In the genomic region with DNA sequence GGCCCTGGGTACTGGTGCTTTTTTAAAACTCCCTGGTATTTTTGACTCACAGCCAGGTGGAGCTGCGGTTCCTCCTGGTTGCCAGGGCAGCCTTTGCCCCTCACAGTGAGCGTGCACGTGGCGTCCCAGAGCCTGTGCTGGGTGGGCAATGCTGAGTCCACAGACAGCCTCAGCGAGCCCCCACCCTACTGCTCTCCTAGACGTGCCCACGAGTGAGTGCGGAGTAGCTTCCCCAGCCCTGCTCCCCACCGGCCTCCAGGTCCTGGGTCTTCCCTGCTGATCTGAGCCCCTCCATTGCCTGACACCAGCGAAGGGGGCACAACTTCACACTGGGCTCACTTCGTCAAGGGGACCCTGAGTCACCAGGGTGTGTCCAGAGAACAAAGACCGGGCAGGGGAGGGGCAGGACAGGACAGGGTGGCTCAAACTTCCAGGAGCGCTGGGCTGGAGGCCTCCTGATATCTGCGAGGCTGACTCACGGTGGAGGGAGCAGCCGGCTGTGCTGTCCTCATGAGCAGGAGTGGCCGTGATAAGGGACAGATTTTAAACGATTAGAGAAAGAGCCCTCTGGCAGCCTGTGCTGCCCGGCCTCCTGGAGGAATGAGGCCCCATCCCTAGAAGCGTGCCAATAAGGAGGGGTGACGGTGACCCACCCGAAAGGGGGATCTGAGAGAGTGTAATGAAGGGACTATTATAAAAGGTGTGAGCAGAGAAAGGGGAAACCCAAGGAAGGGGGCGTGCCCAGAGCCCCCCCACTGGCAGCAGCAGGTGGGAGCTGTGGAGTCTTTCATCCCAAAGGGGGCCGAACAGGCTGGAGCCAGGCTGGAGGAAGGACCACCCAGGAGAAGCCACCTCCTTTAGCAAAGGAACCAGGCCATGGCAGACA, we compare ENCODE assay signal across 10 cellular contexts.
DNase-seq lines count a peak whose midpoint lies in the region; ATAC-seq and TF ChIP-seq lines count a peak whose summit lies in the region.
"Had no signal": no experiment of that assay in that cellular context is flagged by ENCODE, and none has a peak within 500 bp of the region (broad histone marks: within the 10 kb centered on the region; RNA-seq: fewer than 3 reads in every experiment).

No MANE protein-coding gene starts in this region.

- no peak overlapping the region for H3K4me3 ChIP-seq in H7 (ENCODE audit: insufficient read depth, low read depth, low read length)
- no peak overlapping the region for H3K4me3 ChIP-seq in SJSA1
- H3K4me3 ChIP-seq in retinal pigment epithelial cell (ENCODE audit: low read length), result no peak overlapping the region

- H3K36me3 Mint-ChIP-seq in activated CD4-positive, alpha-beta T cell treated with anti-CD3 and anti-CD28 coated beads, Interleukin-2, amount 10 ng/mL, durations not matched to agents 7 days and 5 days (ENCODE audit: low read depth), result no peaks in the 10 kb centered on the region
- H3K36me3 Mint-ChIP-seq: IgD-negative memory B cell, naive B cell had no signal

- H3K36me3 ChIP-seq in H7 (replicated peaks; ENCODE audit: control insufficient read depth, insufficient read depth, low read length) (no peaks in the 10 kb centered on the region), SJSA1 (no peaks in the 10 kb centered on the region)

- H3K4me1 Mint-ChIP-seq in activated CD4-positive, alpha-beta T cell treated with anti-CD3 and anti-CD28 coated beads, Interleukin-2, amount 10 ng/mL, durations not matched to agents 7 days and 5 days, result no peaks in the 10 kb centered on the region
- H3K4me1 Mint-ChIP-seq: naive B cell had no signal

- peaks cover 2% of the 10 kb centered on the region; the same call in 1 of the 2 replicates for H3K27me3 ChIP-seq in H7 (ENCODE audit: control insufficient read depth, insufficient read depth, low read length)
- no peaks in the 10 kb centered on the region for H3K27me3 ChIP-seq in SJSA1 (replicated peaks)
- no peaks in the 10 kb centered on the region for H3K27me3 ChIP-seq in foreskin keratinocyte

- DNase-seq in H7, result peak; percentile 76
- peak; percentile 98 to 100 for DNase-seq in SJSA1 (ENCODE audit: low read depth in 1 of 2, low spot score in 2 of 2)
- peak; percentile 50 to 71 for DNase-seq in foreskin keratinocyte
- DNase-seq in retinal pigment epithelial cell (ENCODE audit: low read depth), result peak; percentile 9
- no peak for DNase-seq in activated CD8-positive, alpha-beta memory T cell treated with anti-CD3 and anti-CD28 coated beads, Interleukin-2, amount 50 U/mL, for 48 hours
- DNase-seq in activated CD4-positive, alpha-beta T cell treated with anti-CD3 and anti-CD28 coated beads, Interleukin-2, amount 10 ng/mL, durations not matched to agents 7 days and 5 days, result no peak
- no peak for DNase-seq in mesenteric fat pad (ENCODE audit: low spot score)
- no peak for DNase-seq in activated T-cell treated with anti-CD3 and anti-CD28 coated beads, Interleukin-2, amount 50 U/mL, for 1 hour
- DNase-seq: naive B cell had no signal

- POLR2A ChIA-PET in activated CD4-positive, alpha-beta T cell treated with anti-CD3 and anti-CD28 coated beads, Interleukin-2, amount 10 ng/mL, durations not matched to agents 7 days and 5 days (lab: Charles Lee), result no interaction called here

- peak; percentile 69 for ATAC-seq in foreskin keratinocyte

- no peaks in the 10 kb centered on the region for H3K27me3 Mint-ChIP-seq in activated CD4-positive, alpha-beta T cell treated with anti-CD3 and anti-CD28 coated beads, Interleukin-2, amount 10 ng/mL, durations not matched to agents 7 days and 5 days

- CTCF ChIA-PET in activated CD4-positive, alpha-beta T cell treated with anti-CD3 and anti-CD28 coated beads, Interleukin-2, amount 10 ng/mL, durations not matched to agents 7 days and 5 days (lab: Charles Lee), result interaction anchor here (0.5 kb wide), 1 partner anchor 137 kb away, joined by 3 read pairs; no protein-coding TSS in a partner anchor

- no peak overlapping the region for H3K4me3 Mint-ChIP-seq in activated CD4-positive, alpha-beta T cell treated with anti-CD3 and anti-CD28 coated beads, Interleukin-2, amount 10 ng/mL, durations not matched to agents 7 days and 5 days
- H3K4me3 Mint-ChIP-seq: naive B cell had no signal

- H3K27ac Mint-ChIP-seq in activated CD4-positive, alpha-beta T cell treated with anti-CD3 and anti-CD28 coated beads, Interleukin-2, amount 10 ng/mL, durations not matched to agents 7 days and 5 days, result no peak overlapping the region
- H3K27ac Mint-ChIP-seq: IgD-negative memory B cell had no signal

- peaks cover 10% of the 10 kb centered on the region for H3K9me3 ChIP-seq in SJSA1 (replicated peaks)

- peaks cover 47% of the 10 kb centered on the region for H3K4me1 ChIP-seq in SJSA1 (replicated peaks)
- H3K4me1 ChIP-seq in foreskin keratinocyte, result peaks cover 18% of the 10 kb centered on the region

- H3K9me3 Mint-ChIP-seq in activated CD4-positive, alpha-beta T cell treated with anti-CD3 and anti-CD28 coated beads, Interleukin-2, amount 10 ng/mL, durations not matched to agents 7 days and 5 days, result no peaks in the 10 kb centered on the region

- TF ChIP-seq CTCF in foreskin keratinocyte (conservative IDR thresholded peaks at IDR 0.05) (peak; percentile 59), retinal pigment epithelial cell (conservative IDR thresholded peaks at IDR 0.05; ENCODE audit: low read depth, low read length) (peak; percentile 22)

- H3K27ac ChIP-seq in SJSA1 (peak overlapping the region; percentile 96), foreskin keratinocyte (peak overlapping the region; percentile 97)

Comparison
In these comparisons a context has a peak if more than half of its experiments do, and no peak if none do; other contexts are left out.
1. DNase-seq: peak in H7 (single experiment), SJSA1 (2 of 2), foreskin keratinocyte (2 of 2) and retinal pigment epithelial cell (single experiment); none in activated CD8-positive, alpha-beta memory T cell treated with anti-CD3 and anti-CD28 coated beads, Interleukin-2, amount 50 U/mL, for 48 hours (single experiment), activated CD4-positive, alpha-beta T cell treated with anti-CD3 and anti-CD28 coated beads, Interleukin-2, amount 10 ng/mL, durations not matched to agents 7 days and 5 days (single experiment), mesenteric fat pad (single experiment) and activated T-cell treated with anti-CD3 and anti-CD28 coated beads, Interleukin-2, amount 50 U/mL, for 1 hour (single experiment).